In the genomic region with DNA sequence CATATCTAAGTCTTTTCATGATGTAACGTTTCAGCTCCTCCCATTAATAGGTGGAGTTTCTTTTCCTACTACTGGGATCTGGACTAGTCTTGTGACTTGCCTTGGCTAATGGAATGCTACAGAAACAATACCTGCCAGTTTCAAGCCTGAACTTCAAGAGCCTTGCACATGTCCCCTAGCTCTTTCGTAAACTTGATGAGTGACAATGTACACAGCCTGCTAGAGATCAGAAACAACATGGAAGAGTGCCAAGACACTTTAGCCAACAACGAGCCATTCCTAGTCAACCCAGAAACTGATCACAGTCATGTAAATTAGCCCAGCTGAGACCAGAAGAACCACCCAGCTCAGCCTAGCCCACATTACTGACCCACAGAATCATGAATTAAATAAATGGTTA, we compare ENCODE assay signal across 1 cellular context.
TF ChIP-seq lines count a peak whose summit lies in the region.

No MANE protein-coding gene starts in this region.

TF ChIP-seq in H1, 55 proteins besides CTCF, POLR2A, EP300 and RAD21 (continued from another document):
- TF ChIP-seq POLR2AphosphoS5 (IDR thresholded peaks at IDR 0.05; ENCODE audit: low read depth, low read length) (no peak), NRF1 (IDR thresholded peaks at IDR 0.05; ENCODE audit: low read depth, low read length) (no peak), KDM5A (IDR thresholded peaks at IDR 0.05; ENCODE audit: low read length) (no peak)
TF ChIP-seq in H1: peak in this region for 0.
